8 cellular contexts compared by ENCODE assay signal in genomic region chrX:110412971-110413726, GRCh38. TPM values are rescaled to one million over a fixed set of nuclear protein-coding genes. Genes with fewer than 3 reads are reported as not detected.
A peak's percentile ranks its signal among the peaks of the same experiment; 100 is the strongest.
DNase-seq lines count a peak whose midpoint lies in the region; ATAC-seq and TF ChIP-seq lines count a peak whose summit lies in the region.

No MANE protein-coding gene starts in this region.

- peak overlapping the region; percentile 8 for H3K9ac ChIP-seq in skeletal muscle satellite cell (ENCODE audit: low read depth, low read length)

- CTCF ChIA-PET in GM10248 (lab: Yijun Ruan, JAX) = interaction anchor here (0.9 to 16.1 kb wide), 11 partner anchors 10 to 927 kb away, joined by 3 to 450 read pairs (median 3); no protein-coding TSS in a partner anchor
- CTCF ChIA-PET in HEK293T (lab: Yijun Ruan, JAX) = interaction anchor here (0.6 to 7.3 kb wide), 15 partner anchors 11 to 526 kb away, joined by 3 to 166 read pairs (median 4); partner anchors contain the start of gene AMMECR1

- no peaks in the 10 kb centered on the region for H3K27me3 ChIP-seq in ascending aorta
- H3K27me3 ChIP-seq in skeletal muscle satellite cell (ENCODE audit: control insufficient read depth, insufficient read depth, low read length) = no peaks in the 10 kb centered on the region

- intact Hi-C loops in ascending aorta (cut with DNase I) = loop anchor here (5.0 to 10.0 kb wide), 3 partner anchors 96 to 684 kb away; partner anchors contain the start of genes AMMECR1, PAK3 and TMEM164

- POLR2A ChIA-PET in GM10248 (lab: Yijun Ruan, JAX) = no interaction called here
- POLR2A ChIA-PET in HEK293T (lab: Yijun Ruan, JAX) = interaction anchor here (0.6 to 1.8 kb wide), 3 partner anchors 92 to 252 kb away, joined by 3 to 7 read pairs (median 4); partner anchors contain the start of gene AMMECR1

- H3K36me3 ChIP-seq in ascending aorta (no peaks in the 10 kb centered on the region), skeletal muscle satellite cell (ENCODE audit: insufficient read depth, low read length) (no peaks in the 10 kb centered on the region)

- no peak for ATAC-seq in HG03565 (IDR thresholded peaks at IDR 0.05; ENCODE audit: unreplicated experiment)

- H3K4me2 ChIP-seq in skeletal muscle satellite cell (ENCODE audit: low read length) = peak overlapping the region; percentile 67

- TF ChIP-seq CTCF in GM10248 (IDR thresholded peaks at IDR 0.05; ENCODE audit: control extremely low read depth, extremely low read depth, low read depth, missing control alignments) (peak; percentile 77), ascending aorta (IDR thresholded peaks at IDR 0.05) (peak; percentile 74 to 88 (median 79))

- H3K4me1 ChIP-seq in ascending aorta (peaks cover 0 to 7% of the 10 kb centered on the region in 2 donors), skeletal muscle satellite cell (ENCODE audit: control insufficient read depth, insufficient read depth, low read length) (peaks cover 42% of the 10 kb centered on the region)

- no peak overlapping the region for H3K4me3 ChIP-seq in ascending aorta
- peak overlapping the region; percentile 35 for H3K4me3 ChIP-seq in skeletal muscle satellite cell (ENCODE audit: low read length)

- H3K9me3 ChIP-seq in ascending aorta (no peaks in the 10 kb centered on the region), skeletal muscle satellite cell (replicated peaks; ENCODE audit: low read length) (no peaks in the 10 kb centered on the region)

- peak overlapping the region; percentile 48 to 71 for H3K27ac ChIP-seq in ascending aorta

- DNase-seq in GM10248 (ENCODE audit: extremely low spot score) (peak; percentile 59), HEK293T (ENCODE audit: extremely low spot score) (peak; percentile 93), NCI-H1105 treated with DMSO at 0.1 percent for 48 hours (lab: John Stamatoyannopoulos, UW) (peak; percentile 75), T-helper 2 cell (peak; percentile 31 to 61 (median 45)), ascending aorta (ENCODE audit: low spot score in 2 of 2) (peak in 1 of 2 donors; percentile 77), hippocampal formation (lab: John Stamatoyannopoulos, UW) (peak; percentile 21 to 49)

TF ChIP-seq in HEK293T, 16 proteins besides CTCF, POLR2A, EP300 and RAD21:
- no peak for TF ChIP-seq NFRKB (IDR thresholded peaks at IDR 0.05)
- TF ChIP-seq SP1 (IDR thresholded peaks at IDR 0.05) = no peak
- no peak for TF ChIP-seq CTBP1 (IDR thresholded peaks at IDR 0.05; ENCODE audit: borderline replicate concordance)
- TF ChIP-seq ELF4 (IDR thresholded peaks at IDR 0.05) = no peak
- no peak for TF ChIP-seq HDGF (IDR thresholded peaks at IDR 0.05; ENCODE audit: borderline replicate concordance)
- TF ChIP-seq, protein P1, sequence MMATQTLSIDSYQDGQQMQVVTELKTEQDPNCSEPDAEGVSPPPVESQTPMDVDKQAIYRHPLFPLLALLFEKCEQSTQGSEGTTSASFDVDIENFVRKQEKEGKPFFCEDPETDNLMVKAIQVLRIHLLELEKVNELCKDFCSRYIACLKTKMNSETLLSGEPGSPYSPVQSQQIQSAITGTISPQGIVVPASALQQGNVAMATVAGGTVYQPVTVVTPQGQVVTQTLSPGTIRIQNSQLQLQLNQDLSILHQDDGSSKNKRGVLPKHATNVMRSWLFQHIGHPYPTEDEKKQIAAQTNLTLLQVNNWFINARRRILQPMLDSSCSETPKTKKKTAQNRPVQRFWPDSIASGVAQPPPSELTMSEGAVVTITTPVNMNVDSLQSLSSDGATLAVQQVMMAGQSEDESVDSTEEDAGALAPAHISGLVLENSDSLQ (IDR thresholded peaks at IDR 0.05) = no peak
- no peak for TF ChIP-seq FOXM1 (IDR thresholded peaks at IDR 0.05; ENCODE audit: borderline replicate concordance)
- TF ChIP-seq FOXA1 (IDR thresholded peaks at IDR 0.05) = no peak
- TF ChIP-seq ARNT (IDR thresholded peaks at IDR 0.05) = no peak

RNA-seq across cellular contexts. Expression of gene RTL9, which starts 54.5 kb away (rescaled TPM):
- total RNA-seq in ascending aorta = not detected
- 0.25 and 0.44 TPM in 2 replicates for total RNA-seq in skeletal muscle satellite cell (2012; rRNA removed)
